ENCODE assay signal across 9 cellular contexts in the genomic region with DNA sequence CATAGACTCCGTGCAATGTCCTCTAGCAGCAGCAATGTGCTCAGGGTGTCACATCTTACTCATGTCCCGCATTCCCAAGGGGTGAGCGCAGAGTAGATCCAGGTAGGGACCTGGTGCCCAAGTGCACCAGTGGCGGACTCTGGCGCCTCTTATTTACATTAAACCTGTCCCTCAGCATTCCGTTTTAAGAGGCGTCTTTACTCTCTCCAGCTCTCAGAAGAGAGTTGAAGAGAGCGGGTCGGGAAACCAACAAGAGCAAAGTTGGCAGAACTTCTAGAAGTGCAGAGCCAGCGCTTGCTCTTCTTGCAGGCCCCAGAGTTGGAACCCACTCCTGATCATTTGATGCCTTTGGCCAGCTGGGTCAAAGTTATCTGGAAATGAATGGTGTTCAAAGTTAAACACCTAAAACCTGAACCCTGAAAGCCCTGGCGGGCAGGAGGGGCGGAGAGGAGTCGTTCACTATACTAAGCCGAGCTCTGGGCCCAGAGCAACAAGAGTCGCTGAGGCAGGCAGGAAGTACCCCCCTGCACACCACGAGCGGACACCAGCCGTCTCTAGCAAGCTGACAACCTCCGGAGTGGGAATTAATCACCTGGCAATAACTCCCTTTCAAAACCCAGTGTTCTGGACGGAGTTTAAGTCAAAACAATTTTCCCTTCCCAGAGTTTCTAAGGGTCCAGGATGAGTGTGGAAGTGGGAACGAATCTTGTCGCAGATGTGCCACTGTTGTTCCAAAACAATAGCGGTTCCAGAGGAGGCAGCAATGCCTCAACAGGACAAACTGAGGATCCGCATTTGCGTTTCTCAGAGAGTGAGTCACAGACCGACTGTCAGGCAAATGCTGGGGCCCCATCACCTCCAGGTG.
DNase-seq lines count a peak whose midpoint lies in the region; ATAC-seq lines count a peak whose summit lies in the region.
"Had no signal": no experiment of that assay in that cellular context is flagged by ENCODE, and none has a peak within 500 bp of the region (broad histone marks: within the 10 kb centered on the region; RNA-seq: fewer than 3 reads in every experiment).

No MANE protein-coding gene starts in this region.

- no peak overlapping the region for H3K27ac Mint-ChIP-seq in T-helper 2 cell treated with Interferon-gamma antibody and Interleukin-4, amounts not matched to agents 5 μg/mL and 100 μg/mL, for 36 hours
- H3K27ac Mint-ChIP-seq in activated naive CD8-positive, alpha-beta T cell treated with anti-CD3 and anti-CD28 coated beads, Interleukin-2, amount 50 U/mL, for 24 hours = no peak overlapping the region
- peak overlapping the region in 1 of 6 donors; percentile 54 for H3K27ac Mint-ChIP-seq in immature natural killer cell
- no peak overlapping the region for H3K27ac Mint-ChIP-seq in stimulated activated memory B cell treated with anti-CD40 and anti-IgM and Interleukin-4, amounts not matched to agents 10 μg/mL and 1 μg/mL and 100 μg/mL, for 72 hours

- H3K4me3 Mint-ChIP-seq in T-helper 2 cell treated with Interferon-gamma antibody and Interleukin-4, amounts not matched to agents 5 μg/mL and 100 μg/mL, for 36 hours = peak overlapping the region; percentile 69
- peak overlapping the region; percentile 34 for H3K4me3 Mint-ChIP-seq in activated naive CD8-positive, alpha-beta T cell treated with anti-CD3 and anti-CD28 coated beads, Interleukin-2, amount 50 U/mL, for 24 hours
- H3K4me3 Mint-ChIP-seq in immature natural killer cell = peak overlapping the region; percentile 34 to 80 (median 52)
- peak overlapping the region; percentile 0 for H3K4me3 Mint-ChIP-seq in stimulated activated memory B cell treated with anti-CD40 and anti-IgM and Interleukin-4, amounts not matched to agents 10 μg/mL and 1 μg/mL and 100 μg/mL, for 72 hours

- DNase-seq in T-helper 2 cell treated with Interferon-gamma antibody and Interleukin-4, amounts not matched to agents 5 μg/mL and 100 μg/mL, for 36 hours (ENCODE audit: low spot score) = no peak
- DNase-seq in T-helper 2 cell = no peak
- DNase-seq in activated naive CD8-positive, alpha-beta T cell treated with anti-CD3 and anti-CD28 coated beads, Interleukin-2, amount 50 U/mL, for 24 hours = no peak
- DNase-seq in immature natural killer cell = peak in 2 of 3 donors; percentile 5 to 7
- no peak for DNase-seq in UCSD-AML1 (lab: John Stamatoyannopoulos, UW; ENCODE audit: unreplicated experiment)
- DNase-seq in DMS153 treated with DMSO at 0.1 percent for 48 hours (lab: John Stamatoyannopoulos, UW; ENCODE audit: unreplicated experiment) = no peak
- DNase-seq in DMS79 (lab: John Stamatoyannopoulos, UW) = no peak
- DNase-seq: NCI-H2171 treated with DMSO at 0.1 percent for 48 hours had no signal

- peaks cover under 1% of the 10 kb centered on the region for H3K9me3 Mint-ChIP-seq in T-helper 2 cell treated with Interferon-gamma antibody and Interleukin-4, amounts not matched to agents 5 μg/mL and 100 μg/mL, for 36 hours
- H3K9me3 Mint-ChIP-seq in activated naive CD8-positive, alpha-beta T cell treated with anti-CD3 and anti-CD28 coated beads, Interleukin-2, amount 50 U/mL, for 24 hours = no peaks in the 10 kb centered on the region
- peaks cover 2 to 14% (median 5%) of the 10 kb centered on the region in 6 donors for H3K9me3 Mint-ChIP-seq in immature natural killer cell
- H3K9me3 Mint-ChIP-seq in stimulated activated memory B cell treated with anti-CD40 and anti-IgM and Interleukin-4, amounts not matched to agents 10 μg/mL and 1 μg/mL and 100 μg/mL, for 72 hours = no peaks in the 10 kb centered on the region

- peaks cover 33% of the 10 kb centered on the region for H3K27me3 Mint-ChIP-seq in T-helper 2 cell treated with Interferon-gamma antibody and Interleukin-4, amounts not matched to agents 5 μg/mL and 100 μg/mL, for 36 hours (ENCODE audit: low read depth)
- peaks cover 53% of the 10 kb centered on the region for H3K27me3 Mint-ChIP-seq in activated naive CD8-positive, alpha-beta T cell treated with anti-CD3 and anti-CD28 coated beads, Interleukin-2, amount 50 U/mL, for 24 hours
- H3K27me3 Mint-ChIP-seq in immature natural killer cell (ENCODE audit: low read depth in 3 of 3) = peaks cover 14 to 29% (median 19%) of the 10 kb centered on the region in 3 donors
- H3K27me3 Mint-ChIP-seq in stimulated activated memory B cell treated with anti-CD40 and anti-IgM and Interleukin-4, amounts not matched to agents 10 μg/mL and 1 μg/mL and 100 μg/mL, for 72 hours = no peaks in the 10 kb centered on the region

- no peak for ATAC-seq in activated naive CD8-positive, alpha-beta T cell treated with anti-CD3 and anti-CD28 coated beads, Interleukin-2, amount 50 U/mL, for 24 hours
- ATAC-seq in stimulated activated memory B cell treated with anti-CD40 and anti-IgM and Interleukin-4, amounts not matched to agents 10 μg/mL and 1 μg/mL and 100 μg/mL, for 72 hours = no peak

- H3K36me3 Mint-ChIP-seq in T-helper 2 cell treated with Interferon-gamma antibody and Interleukin-4, amounts not matched to agents 5 μg/mL and 100 μg/mL, for 36 hours (ENCODE audit: low read depth) = no peaks in the 10 kb centered on the region
- H3K36me3 Mint-ChIP-seq in activated naive CD8-positive, alpha-beta T cell treated with anti-CD3 and anti-CD28 coated beads, Interleukin-2, amount 50 U/mL, for 24 hours (ENCODE audit: low read depth) = no peaks in the 10 kb centered on the region
- no peaks in the 10 kb centered on the region for H3K36me3 Mint-ChIP-seq in immature natural killer cell
- no peaks in the 10 kb centered on the region for H3K36me3 Mint-ChIP-seq in stimulated activated memory B cell treated with anti-CD40 and anti-IgM and Interleukin-4, amounts not matched to agents 10 μg/mL and 1 μg/mL and 100 μg/mL, for 72 hours

- peaks cover 11% of the 10 kb centered on the region for H3K4me1 Mint-ChIP-seq in T-helper 2 cell treated with Interferon-gamma antibody and Interleukin-4, amounts not matched to agents 5 μg/mL and 100 μg/mL, for 36 hours (ENCODE audit: low read depth)
- peaks cover 8% of the 10 kb centered on the region for H3K4me1 Mint-ChIP-seq in activated naive CD8-positive, alpha-beta T cell treated with anti-CD3 and anti-CD28 coated beads, Interleukin-2, amount 50 U/mL, for 24 hours
- peaks cover 0 to 10% of the 10 kb centered on the region in 2 donors for H3K4me1 Mint-ChIP-seq in immature natural killer cell
- peaks cover 14% of the 10 kb centered on the region for H3K4me1 Mint-ChIP-seq in stimulated activated memory B cell treated with anti-CD40 and anti-IgM and Interleukin-4, amounts not matched to agents 10 μg/mL and 1 μg/mL and 100 μg/mL, for 72 hours

Comparison
In these comparisons a context has a peak if more than half of its experiments do, and no peak if none do; other contexts are left out.
1. DNase-seq: peak in immature natural killer cell (2 of 3); none in T-helper 2 cell treated with Interferon-gamma antibody and Interleukin-4, amounts not matched to agents 5 μg/mL and 100 μg/mL, for 36 hours (single experiment), T-helper 2 cell (0 of 5), activated naive CD8-positive, alpha-beta T cell treated with anti-CD3 and anti-CD28 coated beads, Interleukin-2, amount 50 U/mL, for 24 hours (single experiment), UCSD-AML1 (single experiment), DMS153 treated with DMSO at 0.1 percent for 48 hours (single experiment) and DMS79 (single experiment).
2. H3K4me3 Mint-ChIP-seq: peak in every context shown above with its lines; median percentile 69 in T-helper 2 cell treated with Interferon-gamma antibody and Interleukin-4, amounts not matched to agents 5 μg/mL and 100 μg/mL, for 36 hours; 52 in immature natural killer cell; 34 in activated naive CD8-positive, alpha-beta T cell treated with anti-CD3 and anti-CD28 coated beads, Interleukin-2, amount 50 U/mL, for 24 hours; 0 in stimulated activated memory B cell treated with anti-CD40 and anti-IgM and Interleukin-4, amounts not matched to agents 10 μg/mL and 1 μg/mL and 100 μg/mL, for 72 hours.